16 cellular contexts compared by ENCODE assay signal in genomic region chr3:108564564-108564963, GRCh38. TPM values are rescaled to one million over a fixed set of nuclear protein-coding genes. Genes with fewer than 3 reads are reported as not detected.
A peak's percentile ranks its signal among the peaks of the same experiment; 100 is the strongest.
DNase-seq lines count a peak whose midpoint lies in the region; ATAC-seq, FAIRE-seq and TF ChIP-seq lines count a peak whose summit lies in the region.
"Had no signal": no experiment of that assay in that cellular context is flagged by ENCODE, and none has a peak within 500 bp of the region (broad histone marks: within the 10 kb centered on the region; RNA-seq: fewer than 3 reads in every experiment).

No MANE protein-coding gene starts in this region.

- H3K4me2 ChIP-seq in PC-3 (ENCODE audit: low read length) = peak overlapping the region; percentile 31; the same call in 1 of the 2 replicates

- no TSS peak for BruUV-seq in PC-3 (replicated peaks; lab: Mats Ljungman, UMichigan)

- CTCF ChIA-PET in activated CD4-positive, alpha-beta T cell treated with anti-CD3 and anti-CD28 coated beads, Interleukin-2, amount 10 ng/mL, durations not matched to agents 7 days and 5 days (lab: Charles Lee) = interaction anchor here (1.2 kb wide), 1 partner anchor 13 kb away, joined by 3 read pairs; no protein-coding TSS in a partner anchor
- CTCF ChIA-PET in PC-3 (lab: Charles Lee) = no interaction called here

- H3K27ac Mint-ChIP-seq in activated CD4-positive, alpha-beta T cell treated with anti-CD3 and anti-CD28 coated beads, Interleukin-2, amount 10 ng/mL, durations not matched to agents 7 days and 5 days = peak overlapping the region; percentile 64
- no peak overlapping the region for H3K27ac Mint-ChIP-seq in immature natural killer cell

- no peak overlapping the region for H3K4me3 Mint-ChIP-seq in activated CD4-positive, alpha-beta T cell treated with anti-CD3 and anti-CD28 coated beads, Interleukin-2, amount 10 ng/mL, durations not matched to agents 7 days and 5 days
- no peak overlapping the region for H3K4me3 Mint-ChIP-seq in immature natural killer cell
- H3K4me3 Mint-ChIP-seq: CD14-positive monocyte had no signal

- H3K4me1 Mint-ChIP-seq in activated CD4-positive, alpha-beta T cell treated with anti-CD3 and anti-CD28 coated beads, Interleukin-2, amount 10 ng/mL, durations not matched to agents 7 days and 5 days = peaks cover 3% of the 10 kb centered on the region
- H3K4me1 Mint-ChIP-seq in immature natural killer cell = no peaks in the 10 kb centered on the region
- H3K4me1 Mint-ChIP-seq: CD14-positive monocyte had no signal

- H3K9ac ChIP-seq in PC-3 (ENCODE audit: low read length) = no peak overlapping the region

- peak; percentile 87 for ATAC-seq in PC-3
- ATAC-seq: HCT116 had no signal

- no peaks in the 10 kb centered on the region for H3K9me3 ChIP-seq in PC-3 (ENCODE audit: low read length)
- H3K9me3 ChIP-seq in small intestine (ENCODE audit: control insufficient read depth, low read depth) = no peaks in the 10 kb centered on the region
- no peaks in the 10 kb centered on the region for H3K9me3 ChIP-seq in ascending aorta

- TF ChIP-seq CTCF in PC-3 (conservative IDR thresholded peaks at IDR 0.05; ENCODE audit: low read depth, low read length) = no peak
- no peak for TF ChIP-seq CTCF in fibroblast of the aortic adventitia (IDR thresholded peaks at IDR 0.05; ENCODE audit: insufficient read depth, low read length)
- TF ChIP-seq CTCF in ascending aorta (IDR thresholded peaks at IDR 0.05) = no peak

- intact Hi-C loops in PC-3 (cut with micrococcal nuclease) (no loop called here), ascending aorta (cut with DNase I) (no loop called here)

- H3K27me3 ChIP-seq in PC-3 (ENCODE audit: low read length) (no peaks in the 10 kb centered on the region), small intestine (ENCODE audit: control insufficient read depth in 2 of 2, insufficient read depth in 2 of 2, low read length in 2 of 2) (no peaks in the 10 kb centered on the region), ascending aorta (no peaks in the 10 kb centered on the region)

- DNase-seq in activated CD4-positive, alpha-beta T cell treated with anti-CD3 and anti-CD28 coated beads, Interleukin-2, amount 10 ng/mL, durations not matched to agents 7 days and 5 days = no peak
- DNase-seq in activated CD4-positive, alpha-beta T cell treated with anti-CD3 and anti-CD28 coated beads, Interleukin-2, amount 50 U/mL, for 1 hour = no peak
- DNase-seq in PC-3 (peak; percentile 72), fibroblast of the aortic adventitia (ENCODE audit: low read depth) (peak; percentile 31), small intestine (peak; percentile 5), C1 segment of cervical spinal cord (lab: John Stamatoyannopoulos, UW) (no peak), immature natural killer cell (no peak), ascending aorta (ENCODE audit: low spot score in 2 of 2) (no peak)
- DNase-seq: NCI-H1092 treated with DMSO at 0.1 percent for 48 hours, NCI-H1694 treated with DMSO at 0.1 percent for 48 hours, NCI-H82, SHP77 had no signal

- H3K27ac ChIP-seq in PC-3 (ENCODE audit: low read length) (peak overlapping the region; percentile 26), small intestine (ENCODE audit: low read depth in 1 of 2, low read length in 1 of 2) (no peak overlapping the region), ascending aorta (no peak overlapping the region)

- peaks cover 18% of the 10 kb centered on the region for H3K4me1 ChIP-seq in PC-3 (ENCODE audit: insufficient read depth, low read length)
- H3K4me1 ChIP-seq in small intestine (ENCODE audit: control insufficient read depth in 2 of 2, insufficient read depth in 1 of 2, low read depth in 1 of 2, low read length in 1 of 2) = no peaks in the 10 kb centered on the region
- H3K4me1 ChIP-seq in ascending aorta = no peaks in the 10 kb centered on the region

- no peaks in the 10 kb centered on the region; the same call in 1 of the 2 replicates for H4K20me1 ChIP-seq in PC-3 (ENCODE audit: low read length)

- peaks cover 54% of the 10 kb centered on the region for H3K36me3 Mint-ChIP-seq in activated CD4-positive, alpha-beta T cell treated with anti-CD3 and anti-CD28 coated beads, Interleukin-2, amount 10 ng/mL, durations not matched to agents 7 days and 5 days (ENCODE audit: low read depth)
- peaks cover 0 to 5% (median 0%) of the 10 kb centered on the region in 3 donors for H3K36me3 Mint-ChIP-seq in immature natural killer cell

- H3K4me3 ChIP-seq in PC-3 (ENCODE audit: low read length) (no peak overlapping the region), fibroblast of the aortic adventitia (ENCODE audit: low read depth, low read length) (no peak overlapping the region), small intestine (ENCODE audit: low read depth in 1 of 2, low read length in 2 of 2) (no peak overlapping the region), ascending aorta (no peak overlapping the region)

- H3K9me3 Mint-ChIP-seq in activated CD4-positive, alpha-beta T cell treated with anti-CD3 and anti-CD28 coated beads, Interleukin-2, amount 10 ng/mL, durations not matched to agents 7 days and 5 days = no peaks in the 10 kb centered on the region
- H3K9me3 Mint-ChIP-seq in immature natural killer cell = no peaks in the 10 kb centered on the region

- H2AFZ ChIP-seq in PC-3 (ENCODE audit: low read length) = no peak overlapping the region

- POLR2A ChIA-PET in activated CD4-positive, alpha-beta T cell treated with anti-CD3 and anti-CD28 coated beads, Interleukin-2, amount 10 ng/mL, durations not matched to agents 7 days and 5 days (lab: Charles Lee) = no interaction called here
- POLR2A ChIA-PET in PC-3 (lab: Charles Lee; ENCODE audit: unreplicated experiment) = interaction anchor here (0.8 kb wide), 1 partner anchor 25 kb away, joined by 5 read pairs; the partner anchor contains the start of genes CIP2A and DZIP3

- H3K36me3 ChIP-seq in PC-3 (ENCODE audit: low read depth, low read length) = peaks cover 43% of the 10 kb centered on the region
- no peaks in the 10 kb centered on the region for H3K36me3 ChIP-seq in small intestine (ENCODE audit: control insufficient read depth in 2 of 2, insufficient read depth in 2 of 2, low read length in 2 of 2)
- no peaks in the 10 kb centered on the region for H3K36me3 ChIP-seq in ascending aorta

- H3K79me2 ChIP-seq in PC-3 (ENCODE audit: low read length) = no peaks in the 10 kb centered on the region

- no peaks in the 10 kb centered on the region for H3K9me2 ChIP-seq in PC-3 (replicated peaks; ENCODE audit: low read length)

- no peak for FAIRE-seq in small intestine (lab: Jason Lieb, UNC)
- FAIRE-seq: GM19239, RCC 7860 had no signal

- H3F3A ChIP-seq in PC-3 (ENCODE audit: low read length, unreplicated experiment) = no peaks in the 10 kb centered on the region

- no peaks in the 10 kb centered on the region for H3K27me3 Mint-ChIP-seq in activated CD4-positive, alpha-beta T cell treated with anti-CD3 and anti-CD28 coated beads, Interleukin-2, amount 10 ng/mL, durations not matched to agents 7 days and 5 days
- H3K27me3 Mint-ChIP-seq in immature natural killer cell (ENCODE audit: low read depth in 3 of 3) = no peaks in the 10 kb centered on the region

RNA-seq across cellular contexts. Expression of gene CIP2A, which starts 24.7 kb away (rescaled TPM):
- 10 to 100 TPM; 57.5 to 62.4 TPM for total RNA-seq in activated CD4-positive, alpha-beta T cell treated with anti-CD3 and anti-CD28 coated beads, Interleukin-2, amount 10 ng/mL, durations not matched to agents 7 days and 5 days
- total RNA-seq in PC-3 (2014; rRNA removed) (47.9 and 52.4 TPM in 2 replicates), fibroblast of the aortic adventitia (ENCODE audit: low replicate concordance) (7.1 and 39.2 TPM in 2 replicates), ascending aorta (not detected)
- polyA plus RNA-seq in small intestine (1 to 10 TPM in 1 of 3 donors, under 1 TPM in 1, not detected in 1; 0.45 to 4.8 TPM), immature natural killer cell (1 to 10 TPM in 2 of 3 donors, not detected in 1; 1.4 to 2.3 TPM)

RNA-seq across cellular contexts. Expression of gene DZIP3, which starts 25.0 kb away (rescaled TPM):
- total RNA-seq in activated CD4-positive, alpha-beta T cell treated with anti-CD3 and anti-CD28 coated beads, Interleukin-2, amount 10 ng/mL, durations not matched to agents 7 days and 5 days = 10 to 100 TPM; 13.0 to 13.8 TPM
- 5.1 and 7.3 TPM in 2 replicates for total RNA-seq in PC-3 (2014; rRNA removed)
- total RNA-seq in fibroblast of the aortic adventitia (ENCODE audit: low replicate concordance) = 16.7 and 27.6 TPM in 2 replicates
- polyA plus RNA-seq in small intestine = 1 to 10 TPM in 2 of 3 donors, under 1 TPM in 1; 0.54 to 2.9 (median 1.1) TPM
- 10 to 100 TPM in 1 of 3 donors, 1 to 10 TPM in 2; 6.8 to 11.7 (median 9.8) TPM for polyA plus RNA-seq in immature natural killer cell
- 7.0 TPM for total RNA-seq in ascending aorta

RNA-seq across cellular contexts. Expression of gene MYH15, which starts 54.2 kb away (rescaled TPM):
- under 1 TPM; 0.15 to 0.21 TPM for total RNA-seq in activated CD4-positive, alpha-beta T cell treated with anti-CD3 and anti-CD28 coated beads, Interleukin-2, amount 10 ng/mL, durations not matched to agents 7 days and 5 days
- total RNA-seq in PC-3 (2014; rRNA removed) (2.4 and 2.8 TPM in 2 replicates), fibroblast of the aortic adventitia (ENCODE audit: low replicate concordance) (0.99 and 1.6 TPM in 2 replicates), ascending aorta (not detected)
- polyA plus RNA-seq in small intestine (under 1 TPM in 2 of 3 donors, not detected in 1; 0.27 to 0.48 TPM), immature natural killer cell (not detected)
- polyA plus RNA-seq: CD14-positive monocyte had no signal

Comparison
In these comparisons a context has a peak if more than half of its experiments do, and no peak if none do; other contexts are left out.
1. DNase-seq: peak in PC-3 (single experiment), fibroblast of the aortic adventitia (single experiment) and small intestine (single experiment); none in activated CD4-positive, alpha-beta T cell treated with anti-CD3 and anti-CD28 coated beads, Interleukin-2, amount 10 ng/mL, durations not matched to agents 7 days and 5 days (single experiment), activated CD4-positive, alpha-beta T cell treated with anti-CD3 and anti-CD28 coated beads, Interleukin-2, amount 50 U/mL, for 1 hour (single experiment), C1 segment of cervical spinal cord (0 of 14), immature natural killer cell (0 of 3) and ascending aorta (0 of 2).